ENCODE assay signal across 8 cellular contexts in genomic region chr3:122514123-122515019, GRCh38. TPM values are rescaled to one million over a fixed set of nuclear protein-coding genes. Genes with fewer than 3 reads are reported as not detected.
DNase-seq lines count a peak whose midpoint lies in the region; ATAC-seq and TF ChIP-seq lines count a peak whose summit lies in the region.

Gene KPNA1 (minus strand): TSS chr3:122514939. CDS start chr3:122496565, 18,374 bp downstream.

- peak within 1 kb of the TSS; percentile 85 for H3K4me2 ChIP-seq in OCI-LY3 (ENCODE audit: low read length)

- H3K9me3 ChIP-seq in HUES48 (ENCODE audit: control insufficient read depth, insufficient read depth, low read length) = no peaks in the 10 kb centered on the region
- no peaks in the 10 kb centered on the region for H3K9me3 ChIP-seq in OCI-LY3 (ENCODE audit: insufficient read depth, low read length)

- peak; percentile 81 for ATAC-seq in GM21423 (IDR thresholded peaks at IDR 0.05; ENCODE audit: unreplicated experiment)

- peaks cover 34% of the 10 kb centered on the region for H3K4me1 Mint-ChIP-seq in endothelial cell (ENCODE audit: unreplicated experiment)

- H3K4me3 Mint-ChIP-seq in endothelial cell (ENCODE audit: unreplicated experiment) = peak within 1 kb of the TSS; percentile 98

- DNase-seq in D341Med (ENCODE audit: low spot score) = peak; percentile 98
- DNase-seq in activated CD8-positive, alpha-beta memory T cell treated with anti-CD3 and anti-CD28 coated beads, Interleukin-2, amount 50 U/mL, for 48 hours = peak; percentile 92
- DNase-seq in endothelial cell (ENCODE audit: low spot score) = peak; percentile 89
- DNase-seq in midbrain (lab: John Stamatoyannopoulos, UW) = peak; percentile 91
- peak; percentile 84 to 85 for DNase-seq in stimulated activated CD8-positive, alpha-beta memory T cell treated with anti-CD3 and anti-CD28 coated beads, Interleukin-15, amount 100 ng/mL, for 48 hours (ENCODE audit: low read depth in 2 of 2)

- H3K9ac ChIP-seq in HUES48 (ENCODE audit: low read depth, low read length) (peak within 1 kb of the TSS; percentile 92), OCI-LY3 (ENCODE audit: low read length) (peak within 1 kb of the TSS; percentile 71)

- peak within 1 kb of the TSS; percentile 99 for H3K27ac ChIP-seq in HUES48 (ENCODE audit: low read depth, low read length)
- peak within 1 kb of the TSS; percentile 68 for H3K27ac ChIP-seq in OCI-LY3 (ENCODE audit: low read length)

- H2AFZ ChIP-seq in OCI-LY3 (ENCODE audit: low read depth, low read length) = peak within 1 kb of the TSS; percentile 99

- H3K9me3 Mint-ChIP-seq in endothelial cell (ENCODE audit: unreplicated experiment) = no peaks in the 10 kb centered on the region

- H3K36me3 ChIP-seq in HUES48 (ENCODE audit: control insufficient read depth, insufficient read depth, low read length) (no peaks in the 10 kb centered on the region), OCI-LY3 (replicated peaks; ENCODE audit: low read depth, low read length) (peaks cover 4% of the 10 kb centered on the region)

- H3K36me3 Mint-ChIP-seq in endothelial cell (ENCODE audit: low read depth, unreplicated experiment) = no peaks in the 10 kb centered on the region

- H3K27me3 Mint-ChIP-seq in endothelial cell (ENCODE audit: unreplicated experiment) = peaks cover 3% of the 10 kb centered on the region

- peak within 1 kb of the TSS; percentile 93 for H3K27ac Mint-ChIP-seq in endothelial cell (ENCODE audit: unreplicated experiment)

- peaks cover 46% of the 10 kb centered on the region for H4K20me1 ChIP-seq in OCI-LY3 (ENCODE audit: insufficient read depth, low read length)

- H3K27me3 ChIP-seq in HUES48 (ENCODE audit: control insufficient read depth, insufficient read depth, low read length) = no peaks in the 10 kb centered on the region
- no peaks in the 10 kb centered on the region for H3K27me3 ChIP-seq in OCI-LY3 (ENCODE audit: low read depth, low read length)

- H3K4me1 ChIP-seq in HUES48 (ENCODE audit: control insufficient read depth, insufficient read depth, low read length) = peaks cover 39% of the 10 kb centered on the region
- peaks cover 5% of the 10 kb centered on the region for H3K4me1 ChIP-seq in OCI-LY3 (ENCODE audit: low read length)

- peak within 1 kb of the TSS; percentile 86 for H3K4me3 ChIP-seq in HUES48 (ENCODE audit: low read depth, low read length)
- peak within 1 kb of the TSS; percentile 88 for H3K4me3 ChIP-seq in OCI-LY3 (ENCODE audit: low read length)

- peaks cover 53% of the 10 kb centered on the region for H3K79me2 ChIP-seq in OCI-LY3 (ENCODE audit: low read length)

- TF ChIP-seq CTCF in OCI-LY3 (IDR thresholded peaks at IDR 0.05; ENCODE audit: low read depth, low read length) (no peak), endothelial cell (IDR thresholded peaks at IDR 0.05; ENCODE audit: unreplicated experiment) (no peak)

RNA-seq across cellular contexts. Expression of gene KPNA1, which starts in this region (rescaled TPM):
- 87.2 TPM for total RNA-seq in endothelial cell (ENCODE audit: unreplicated experiment)

Comparison
In these comparisons a context has a peak if more than half of its experiments do, and no peak if none do; other contexts are left out.
1. Peak in every context shown above with its lines: DNase-seq, ATAC-seq, H3K4me3 ChIP-seq and H3K27ac ChIP-seq.